1 cellular context compared by ENCODE assay signal in the genomic region with DNA sequence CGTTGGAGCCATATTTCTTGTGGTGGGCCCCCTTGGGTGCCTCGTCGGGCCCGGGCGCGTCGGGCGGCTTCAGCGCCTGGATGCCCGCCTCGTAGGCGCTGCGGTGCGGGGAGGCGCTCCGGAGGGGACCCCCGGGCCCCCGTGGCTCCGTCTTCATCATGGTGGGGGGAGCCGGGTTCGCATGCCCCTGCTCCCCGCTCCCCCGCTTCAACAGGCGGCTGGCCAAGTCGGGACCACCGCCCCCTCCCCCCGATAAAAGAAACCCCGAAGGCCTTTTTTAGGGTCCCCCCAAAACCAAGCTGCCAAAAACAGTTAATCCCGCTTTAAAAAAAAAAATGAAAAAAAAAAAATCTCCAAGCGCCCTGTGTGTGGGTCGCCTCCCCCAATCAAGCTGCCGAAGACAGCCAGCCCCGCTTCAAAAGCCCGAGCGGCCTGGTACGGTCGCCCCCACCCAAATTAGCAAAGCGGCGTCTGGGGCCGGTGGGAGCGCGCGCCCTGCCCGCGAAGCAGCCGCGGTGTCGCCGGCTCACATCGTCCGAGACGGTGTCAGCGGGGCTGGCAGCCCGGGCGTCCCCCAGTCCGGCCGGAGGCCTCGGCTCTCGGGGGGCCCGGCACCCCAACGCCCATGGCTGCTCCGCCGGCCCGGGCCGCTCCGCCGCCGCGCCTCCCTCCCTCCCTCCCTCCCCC.
A peak's percentile ranks its signal among the peaks of the same experiment; 100 is the strongest.
TF ChIP-seq lines count a peak whose summit lies in the region.

A gene with protein sequence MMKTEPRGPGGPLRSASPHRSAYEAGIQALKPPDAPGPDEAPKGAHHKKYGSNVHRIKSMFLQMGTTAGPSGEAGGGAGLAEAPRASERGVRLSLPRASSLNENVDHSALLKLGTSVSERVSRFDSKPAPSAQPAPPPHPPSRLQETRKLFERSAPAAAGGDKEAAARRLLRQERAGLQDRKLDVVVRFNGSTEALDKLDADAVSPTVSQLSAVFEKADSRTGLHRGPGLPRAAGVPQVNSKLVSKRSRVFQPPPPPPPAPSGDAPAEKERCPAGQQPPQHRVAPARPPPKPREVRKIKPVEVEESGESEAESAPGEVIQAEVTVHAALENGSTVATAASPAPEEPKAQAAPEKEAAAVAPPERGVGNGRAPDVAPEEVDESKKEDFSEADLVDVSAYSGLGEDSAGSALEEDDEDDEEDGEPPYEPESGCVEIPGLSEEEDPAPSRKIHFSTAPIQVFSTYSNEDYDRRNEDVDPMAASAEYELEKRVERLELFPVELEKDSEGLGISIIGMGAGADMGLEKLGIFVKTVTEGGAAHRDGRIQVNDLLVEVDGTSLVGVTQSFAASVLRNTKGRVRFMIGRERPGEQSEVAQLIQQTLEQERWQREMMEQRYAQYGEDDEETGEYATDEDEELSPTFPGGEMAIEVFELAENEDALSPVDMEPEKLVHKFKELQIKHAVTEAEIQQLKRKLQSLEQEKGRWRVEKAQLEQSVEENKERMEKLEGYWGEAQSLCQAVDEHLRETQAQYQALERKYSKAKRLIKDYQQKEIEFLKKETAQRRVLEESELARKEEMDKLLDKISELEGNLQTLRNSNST (minus strand): TSS at position 324 of the 687 bp plus-strand sequence. CDS start 164 bp downstream, at position 160.

TF ChIP-seq in HEK293, 187 proteins besides CTCF, POLR2A, EP300 and RAD21 (continued from another document):
- TF ChIP-seq, protein P1, sequence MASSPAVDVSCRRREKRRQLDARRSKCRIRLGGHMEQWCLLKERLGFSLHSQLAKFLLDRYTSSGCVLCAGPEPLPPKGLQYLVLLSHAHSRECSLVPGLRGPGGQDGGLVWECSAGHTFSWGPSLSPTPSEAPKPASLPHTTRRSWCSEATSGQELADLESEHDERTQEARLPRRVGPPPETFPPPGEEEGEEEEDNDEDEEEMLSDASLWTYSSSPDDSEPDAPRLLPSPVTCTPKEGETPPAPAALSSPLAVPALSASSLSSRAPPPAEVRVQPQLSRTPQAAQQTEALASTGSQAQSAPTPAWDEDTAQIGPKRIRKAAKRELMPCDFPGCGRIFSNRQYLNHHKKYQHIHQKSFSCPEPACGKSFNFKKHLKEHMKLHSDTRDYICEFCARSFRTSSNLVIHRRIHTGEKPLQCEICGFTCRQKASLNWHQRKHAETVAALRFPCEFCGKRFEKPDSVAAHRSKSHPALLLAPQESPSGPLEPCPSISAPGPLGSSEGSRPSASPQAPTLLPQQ (tag by site-specific recombination; IDR thresholded peaks at IDR 0.05): no peak
- TF ChIP-seq GLIS2 (tag by site-specific recombination; IDR thresholded peaks at IDR 0.05) (peak; percentile 78), ZFP37 (tag by site-specific recombination; IDR thresholded peaks at IDR 0.05) (no peak), ZNF423 (tag by site-specific recombination; IDR thresholded peaks at IDR 0.05) (peak; percentile 64), FEZF1 (tag by site-specific recombination; IDR thresholded peaks at IDR 0.05) (no peak), KLF7 (tag by site-specific recombination; IDR thresholded peaks at IDR 0.05; ENCODE audit: borderline replicate concordance) (no peak)
- TF ChIP-seq, protein P2, sequence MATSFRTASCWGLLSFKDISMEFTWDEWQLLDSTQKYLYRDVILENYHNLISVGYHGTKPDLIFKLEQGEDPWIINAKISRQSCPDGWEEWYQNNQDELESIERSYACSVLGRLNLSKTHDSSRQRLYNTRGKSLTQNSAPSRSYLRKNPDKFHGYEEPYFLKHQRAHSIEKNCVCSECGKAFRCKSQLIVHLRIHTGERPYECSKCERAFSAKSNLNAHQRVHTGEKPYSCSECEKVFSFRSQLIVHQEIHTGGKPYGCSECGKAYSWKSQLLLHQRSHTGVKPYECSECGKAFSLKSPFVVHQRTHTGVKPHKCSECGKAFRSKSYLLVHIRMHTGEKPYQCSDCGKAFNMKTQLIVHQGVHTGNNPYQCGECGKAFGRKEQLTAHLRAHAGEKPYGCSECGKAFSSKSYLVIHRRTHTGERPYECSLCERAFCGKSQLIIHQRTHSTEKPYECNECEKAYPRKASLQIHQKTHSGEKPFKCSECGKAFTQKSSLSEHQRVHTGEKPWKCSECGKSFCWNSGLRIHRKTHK (tag by site-specific recombination; IDR thresholded peaks at IDR 0.05): no peak
- TF ChIP-seq, protein P3, sequence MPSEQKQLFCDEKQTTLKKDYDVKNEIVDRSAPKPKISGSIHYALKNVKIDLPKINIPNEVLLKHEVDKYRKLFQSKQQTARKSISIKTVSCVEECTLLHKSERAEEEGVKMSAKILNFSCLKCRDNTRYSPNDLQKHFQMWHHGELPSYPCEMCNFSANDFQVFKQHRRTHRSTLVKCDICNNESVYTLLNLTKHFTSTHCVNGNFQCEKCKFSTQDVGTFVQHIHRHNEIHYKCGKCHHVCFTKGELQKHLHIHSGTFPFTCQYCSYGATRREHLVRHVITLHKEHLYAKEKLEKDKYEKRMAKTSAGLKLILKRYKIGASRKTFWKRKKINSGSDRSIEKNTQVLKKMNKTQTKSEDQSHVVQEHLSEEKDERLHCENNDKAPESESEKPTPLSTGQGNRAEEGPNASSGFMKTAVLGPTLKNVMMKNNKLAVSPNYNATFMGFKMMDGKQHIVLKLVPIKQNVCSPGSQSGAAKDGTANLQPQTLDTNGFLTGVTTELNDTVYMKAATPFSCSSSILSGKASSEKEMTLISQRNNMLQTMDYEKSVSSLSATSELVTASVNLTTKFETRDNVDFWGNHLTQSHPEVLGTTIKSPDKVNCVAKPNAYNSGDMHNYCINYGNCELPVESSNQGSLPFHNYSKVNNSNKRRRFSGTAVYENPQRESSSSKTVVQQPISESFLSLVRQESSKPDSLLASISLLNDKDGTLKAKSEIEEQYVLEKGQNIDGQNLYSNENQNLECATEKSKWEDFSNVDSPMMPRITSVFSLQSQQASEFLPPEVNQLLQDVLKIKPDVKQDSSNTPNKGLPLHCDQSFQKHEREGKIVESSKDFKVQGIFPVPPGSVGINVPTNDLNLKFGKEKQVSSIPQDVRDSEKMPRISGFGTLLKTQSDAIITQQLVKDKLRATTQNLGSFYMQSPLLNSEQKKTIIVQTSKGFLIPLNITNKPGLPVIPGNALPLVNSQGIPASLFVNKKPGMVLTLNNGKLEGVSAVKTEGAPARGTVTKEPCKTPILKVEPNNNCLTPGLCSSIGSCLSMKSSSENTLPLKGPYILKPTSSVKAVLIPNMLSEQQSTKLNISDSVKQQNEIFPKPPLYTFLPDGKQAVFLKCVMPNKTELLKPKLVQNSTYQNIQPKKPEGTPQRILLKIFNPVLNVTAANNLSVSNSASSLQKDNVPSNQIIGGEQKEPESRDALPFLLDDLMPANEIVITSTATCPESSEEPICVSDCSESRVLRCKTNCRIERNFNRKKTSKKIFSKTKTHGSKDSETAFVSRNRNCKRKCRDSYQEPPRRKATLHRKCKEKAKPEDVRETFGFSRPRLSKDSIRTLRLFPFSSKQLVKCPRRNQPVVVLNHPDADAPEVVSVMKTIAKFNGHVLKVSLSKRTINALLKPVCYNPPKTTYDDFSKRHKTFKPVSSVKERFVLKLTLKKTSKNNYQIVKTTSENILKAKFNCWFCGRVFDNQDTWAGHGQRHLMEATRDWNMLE (tag by site-specific recombination; conservative IDR thresholded peaks at IDR 0.05; ENCODE audit: low read depth): no peak
- TF ChIP-seq, protein P4, sequence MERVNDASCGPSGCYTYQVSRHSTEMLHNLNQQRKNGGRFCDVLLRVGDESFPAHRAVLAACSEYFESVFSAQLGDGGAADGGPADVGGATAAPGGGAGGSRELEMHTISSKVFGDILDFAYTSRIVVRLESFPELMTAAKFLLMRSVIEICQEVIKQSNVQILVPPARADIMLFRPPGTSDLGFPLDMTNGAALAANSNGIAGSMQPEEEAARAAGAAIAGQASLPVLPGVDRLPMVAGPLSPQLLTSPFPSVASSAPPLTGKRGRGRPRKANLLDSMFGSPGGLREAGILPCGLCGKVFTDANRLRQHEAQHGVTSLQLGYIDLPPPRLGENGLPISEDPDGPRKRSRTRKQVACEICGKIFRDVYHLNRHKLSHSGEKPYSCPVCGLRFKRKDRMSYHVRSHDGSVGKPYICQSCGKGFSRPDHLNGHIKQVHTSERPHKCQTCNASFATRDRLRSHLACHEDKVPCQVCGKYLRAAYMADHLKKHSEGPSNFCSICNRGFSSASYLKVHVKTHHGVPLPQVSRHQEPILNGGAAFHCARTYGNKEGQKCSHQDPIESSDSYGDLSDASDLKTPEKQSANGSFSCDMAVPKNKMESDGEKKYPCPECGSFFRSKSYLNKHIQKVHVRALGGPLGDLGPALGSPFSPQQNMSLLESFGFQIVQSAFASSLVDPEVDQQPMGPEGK (tag by site-specific recombination; IDR thresholded peaks at IDR 0.05): peak; percentile 43
